ENCODE assay signal across 26 cellular contexts in genomic region chr15:79886119-79886518, GRCh38. TPM values are rescaled to one million over a fixed set of nuclear protein-coding genes. Genes with fewer than 3 reads are reported as not detected.
DNase-seq lines count a peak whose midpoint lies in the region; ATAC-seq, FAIRE-seq and TF ChIP-seq lines count a peak whose summit lies in the region.
"Had no signal": no experiment of that assay in that cellular context is flagged by ENCODE, and none has a peak within 500 bp of the region (broad histone marks: within the 10 kb centered on the region; RNA-seq: fewer than 3 reads in every experiment).

No MANE protein-coding gene starts in this region.

- peak; percentile 79 for ATAC-seq in left lobe of liver
- ATAC-seq in pancreas: peak; percentile 30 to 74 (median 60)
- no peak for ATAC-seq in HG03565 (IDR thresholded peaks at IDR 0.05; ENCODE audit: unreplicated experiment)
- no peak for ATAC-seq in GM21576 (IDR thresholded peaks at IDR 0.05; ENCODE audit: unreplicated experiment)
- ATAC-seq: CD8-positive, alpha-beta T cell had no signal

- H3K4me3 ChIP-seq in pancreas (no peak overlapping the region), testis (no peak overlapping the region)
- H3K4me3 ChIP-seq: Peyer's patch, SJSA1 had no signal

- H3K4me1 ChIP-seq in pancreas (peaks cover 27 to 40% (median 30%) of the 10 kb centered on the region in 3 donors), testis (peaks cover 36% of the 10 kb centered on the region)
- H3K4me1 ChIP-seq: SJSA1 had no signal

- no peaks in the 10 kb centered on the region for H3K36me3 ChIP-seq in pancreas
- no peaks in the 10 kb centered on the region for H3K36me3 ChIP-seq in testis (ENCODE audit: low read depth, missing control alignments)

- peak in 2 of 3 experiments; percentile 11 to 20 for DNase-seq in NCI-H1417 (lab: John Stamatoyannopoulos, UW)
- DNase-seq in NCI-H1417 treated with DMSO at 0.1 percent for 48 hours (lab: John Stamatoyannopoulos, UW): no peak
- DNase-seq in left lobe of liver (ENCODE audit: low spot score): peak; percentile 65
- no peak for DNase-seq in pancreas
- DNase-seq in testis: no peak
- no peak for DNase-seq in DMS79 treated with DMSO at 0.1 percent for 48 hours (lab: John Stamatoyannopoulos, UW)
- DNase-seq: 8988T; AML-193; C1 segment of cervical spinal cord; CD8-positive, alpha-beta T cell; GDM1; GOT3; HCEC 1CT; KG1; NCI-H1092 treated with DMSO at 0.1 percent for 48 hours; NCI-H1694; NCI-H2081; NCI-H2171; NCI-H345; NCI-H524; NCI-H82; Peyer's patch had no signal

- intact Hi-C loops in pancreas (cut with DNase I) (no loop called here), testis (cut with DNase I; ENCODE audit: low total_unique reads) (no loop called here)

- FAIRE-seq in pancreas (lab: Jason Lieb, UNC): no peak
- FAIRE-seq: GM18507 had no signal

- TF ChIP-seq POLR2A in testis (IDR thresholded peaks at IDR 0.05): no peak

- H3K27me3 ChIP-seq in pancreas (no peaks in the 10 kb centered on the region), testis (no peaks in the 10 kb centered on the region)
- H3K27me3 ChIP-seq: Peyer's patch, SJSA1 had no signal

- WGBS in pancreas, 2 donors: 29 to 33% methylated on average over 3 of the region's 3 CpGs
- WGBS in testis, 2 donors: 41 to 59% methylated on average over 3 of the region's 3 CpGs

- H3K9me3 ChIP-seq in pancreas (no peaks in the 10 kb centered on the region), testis (no peaks in the 10 kb centered on the region)
- H3K9me3 ChIP-seq: Peyer's patch, SJSA1 had no signal

- no peak for TF ChIP-seq CTCF in pancreas (IDR thresholded peaks at IDR 0.05)
- no peak for TF ChIP-seq CTCF in testis (IDR thresholded peaks at IDR 0.05)

- H3K27ac ChIP-seq in pancreas (no peak overlapping the region), testis (peak overlapping the region; percentile 25 to 71)
- H3K27ac ChIP-seq: SJSA1 had no signal

RNA-seq across cellular contexts. Expression of gene MTHFS, which starts 10.7 kb away (rescaled TPM):
- total RNA-seq in left lobe of liver (164 TPM), pancreas (10 to 100 TPM; 19.8 to 40.4 (median 27.1) TPM), testis (10 to 100 TPM; 32.5 to 44.2 TPM)
- polyA plus RNA-seq in pancreas (10 to 100 TPM; 49.1 to 53.1 TPM), testis (ENCODE audit: insufficient read depth, low read depth, low replicate concordance) (24.9 TPM)

Comparison
In these comparisons a context has a peak if more than half of its experiments do, and no peak if none do; other contexts are left out.
1. DNase-seq: peak in NCI-H1417 (2 of 3) and left lobe of liver (single experiment); none in NCI-H1417 treated with DMSO at 0.1 percent for 48 hours (single experiment), pancreas (0 of 6), testis (single experiment) and DMS79 treated with DMSO at 0.1 percent for 48 hours (single experiment).
2. ATAC-seq: peak in left lobe of liver (single experiment) and pancreas (4 of 4); none in HG03565 (single experiment) and GM21576 (single experiment).
3. H3K27ac ChIP-seq: peak in testis (2 of 2); none in pancreas (0 of 4).